ENCODE assay signal across 18 cellular contexts in the genomic region with DNA sequence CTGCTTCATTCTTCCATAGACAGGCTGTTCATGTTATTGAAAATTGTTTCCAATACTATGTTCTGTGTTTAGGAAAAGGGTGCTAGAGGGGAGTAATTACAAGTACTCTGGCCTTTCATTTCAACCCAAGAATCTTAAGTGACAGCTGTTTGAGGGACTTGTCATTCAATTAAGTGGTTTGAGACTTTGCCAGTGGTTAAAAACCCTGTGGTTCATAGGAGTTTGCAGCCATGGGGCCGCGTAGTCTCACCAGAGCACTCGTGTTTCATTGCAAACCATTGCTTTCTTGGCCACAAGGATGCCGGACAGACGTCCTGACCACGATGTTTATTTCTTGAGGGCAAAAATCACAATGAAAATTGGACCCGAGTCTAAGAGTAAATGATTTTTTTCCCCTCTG.
"Had no signal": no experiment of that assay in that cellular context is flagged by ENCODE, and none has a peak within 500 bp of the region (broad histone marks: within the 10 kb centered on the region; RNA-seq: fewer than 3 reads in every experiment).

No MANE protein-coding gene starts in this region.

- H3K27ac ChIP-seq: dorsolateral prefrontal cortex, heart left ventricle, neutrophil, skin epidermis, testis, tibial nerve, upper lobe of right lung, vagina had no signal

- H3K4me1 ChIP-seq: upper lobe of right lung, vagina had no signal

- H3K27me3 ChIP-seq: dorsolateral prefrontal cortex, heart left ventricle, neutrophil, testis, tibial nerve, upper lobe of right lung, vagina had no signal

- H3K36me3 Mint-ChIP-seq: naive thymus-derived CD8-positive, alpha-beta T cell; stimulated activated naive B cell treated with anti-CD40 and anti-IgM and Interleukin-4, amounts not matched to agents 10 μg/mL and 1 μg/mL and 100 μg/mL, for 72 hours had no signal

- H3K4me1 Mint-ChIP-seq: naive thymus-derived CD8-positive, alpha-beta T cell; stimulated activated naive B cell treated with anti-CD40 and anti-IgM and Interleukin-4, amounts not matched to agents 10 μg/mL and 1 μg/mL and 100 μg/mL, for 72 hours; stimulated activated naive CD8-positive, alpha-beta T cell treated with anti-CD3 and anti-CD28 coated beads, Interleukin-15, amount 100 ng/mL, for 72 hours had no signal

- H3K36me3 ChIP-seq: heart left ventricle, neutrophil, tibial nerve, upper lobe of right lung, vagina had no signal

- H3K4me3 Mint-ChIP-seq: naive thymus-derived CD8-positive, alpha-beta T cell; stimulated activated naive B cell treated with anti-CD40 and anti-IgM and Interleukin-4, amounts not matched to agents 10 μg/mL and 1 μg/mL and 100 μg/mL, for 72 hours; stimulated activated naive CD8-positive, alpha-beta T cell treated with anti-CD3 and anti-CD28 coated beads, Interleukin-15, amount 100 ng/mL, for 72 hours had no signal

- H3K27ac Mint-ChIP-seq: naive thymus-derived CD8-positive, alpha-beta T cell; stimulated activated naive B cell treated with anti-CD40 and anti-IgM and Interleukin-4, amounts not matched to agents 10 μg/mL and 1 μg/mL and 100 μg/mL, for 72 hours; stimulated activated naive CD8-positive, alpha-beta T cell treated with anti-CD3 and anti-CD28 coated beads, Interleukin-15, amount 100 ng/mL, for 72 hours had no signal

- H3K9me3 Mint-ChIP-seq: stimulated activated naive CD8-positive, alpha-beta T cell treated with anti-CD3 and anti-CD28 coated beads, Interleukin-15, amount 100 ng/mL, for 72 hours had no signal

- H3K4me3 ChIP-seq: dorsolateral prefrontal cortex, heart left ventricle, skin epidermis, testis, tibial nerve, upper lobe of right lung, vagina had no signal

- H3K27me3 Mint-ChIP-seq: stimulated activated naive B cell treated with anti-CD40 and anti-IgM and Interleukin-4, amounts not matched to agents 10 μg/mL and 1 μg/mL and 100 μg/mL, for 72 hours; stimulated activated naive CD8-positive, alpha-beta T cell treated with anti-CD3 and anti-CD28 coated beads, Interleukin-15, amount 100 ng/mL, for 72 hours had no signal

- H3K9me3 ChIP-seq: heart left ventricle, neutrophil, testis, tibial nerve, upper lobe of right lung, vagina had no signal

- DNase-seq: dorsolateral prefrontal cortex; effector CD8-positive, alpha-beta T cell; heart left ventricle; hippocampal formation; kidney glomerular epithelial cell; mammary epithelial cell; naive thymus-derived CD8-positive, alpha-beta T cell; posterior cingulate gyrus; stimulated activated CD4-positive, alpha-beta T cell treated with anti-CD3 and anti-CD28 coated beads, Interleukin-2, amount 100 ng/mL, for 24 hours; stimulated activated CD4-positive, alpha-beta T cell treated with anti-CD3 and anti-CD28 coated beads, Interleukin-4, amount 100 ng/mL, for 4 hours; stimulated activated naive B cell treated with anti-CD40 and anti-IgM and Interleukin-4, amounts not matched to agents 10 μg/mL and 1 μg/mL and 100 μg/mL, for 72 hours; stimulated activated naive CD8-positive, alpha-beta T cell treated with anti-CD3 and anti-CD28 coated beads, Interleukin-15, amount 100 ng/mL, for 72 hours; testis; upper lobe of right lung had no signal
